Comparison of ENCODE assay signal across 1 cellular context in the genomic region with DNA sequence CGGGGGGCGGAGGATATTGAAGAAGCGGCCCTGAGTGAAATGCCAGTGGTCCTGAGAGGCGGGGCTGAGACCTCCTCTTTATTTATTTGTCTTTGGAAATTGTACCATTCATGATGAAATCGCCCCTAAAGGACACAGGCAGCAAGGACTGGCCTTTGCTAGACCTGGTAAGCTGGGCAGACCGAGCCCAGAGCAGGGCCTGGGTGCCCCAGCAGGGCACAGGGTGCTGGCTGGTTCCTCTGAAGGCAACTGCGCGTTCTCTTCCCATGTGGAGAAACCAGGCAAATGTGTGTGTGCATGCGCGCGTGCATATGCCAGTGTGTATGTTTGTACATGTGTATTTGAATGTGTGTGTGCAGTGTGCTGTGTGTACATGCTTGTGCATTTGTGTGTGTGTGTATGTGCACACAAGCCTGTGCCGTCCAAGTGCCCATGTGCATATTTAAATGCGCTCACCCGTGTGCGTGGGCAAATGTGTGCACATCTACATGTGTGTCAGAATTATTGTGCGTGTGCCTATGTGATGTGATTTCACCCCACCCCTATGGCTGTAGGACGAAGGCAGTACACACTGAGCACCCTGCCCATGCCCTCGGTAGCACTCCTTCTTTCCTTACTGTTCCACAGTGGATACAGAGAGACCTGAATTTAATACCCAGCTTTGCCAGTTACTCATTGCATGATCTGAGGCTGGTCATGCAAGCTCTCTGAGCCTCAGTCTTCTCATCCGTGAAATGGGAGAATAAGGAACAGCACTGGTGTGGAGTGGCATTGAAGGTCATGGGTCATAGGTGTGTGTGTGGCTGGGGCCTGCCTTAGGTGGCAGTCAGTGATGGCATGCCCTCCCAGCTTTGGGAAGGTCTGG.
TF ChIP-seq lines count a peak whose summit lies in the region.

No MANE protein-coding gene starts in this region.

TF ChIP-seq in K562, 482 proteins besides CTCF, POLR2A, EP300 and RAD21 (continued from another document):
- 0 out of 2 replicates have a peak, but pooled peaks have one; percentile 24 for TF ChIP-seq PTBP1 (IDR thresholded peaks at IDR 0.05; ENCODE audit: low read depth, low read length)
- peak; percentile 94 for TF ChIP-seq BCOR (IDR thresholded peaks at IDR 0.05)
- TF ChIP-seq KDM1A (IDR thresholded peaks at IDR 0.05) = peak; percentile 26 to 76; a peak in 3 of 4 replicates
- peak; percentile 69 for TF ChIP-seq ADNP (tag; IDR thresholded peaks at IDR 0.05)
- peak; percentile 89; the same call in 1 of the 2 replicates for TF ChIP-seq SMARCA5 (IDR thresholded peaks at IDR 0.05)
- peak in 1 of 2 experiments; percentile 61; a peak in 2 of 4 replicates for TF ChIP-seq RCOR1 (IDR thresholded peaks at IDR 0.05; ENCODE audit: borderline replicate concordance in 1 of 2, low read depth in 2 of 2, low read length in 2 of 2)
- TF ChIP-seq ZNF282 (CRISPR knock-in tag; IDR thresholded peaks at IDR 0.05) = no peak
- TF ChIP-seq SLC30A9 (CRISPR knock-in tag; IDR thresholded peaks at IDR 0.05) = no peak
- TF ChIP-seq GATAD2B (IDR thresholded peaks at IDR 0.05; ENCODE audit: borderline replicate concordance) = no peak
- no peak for TF ChIP-seq HNRNPK (IDR thresholded peaks at IDR 0.05; ENCODE audit: low read depth, low read length, poor library complexity, severe bottlenecking)
- TF ChIP-seq HDAC2 (IDR thresholded peaks at IDR 0.05) = 0 out of 2 replicates have a peak, but pooled peaks have one; percentile 36
- TF ChIP-seq RBM25 (IDR thresholded peaks at IDR 0.05; ENCODE audit: low read depth, low read length, severe bottlenecking) = peak; percentile 91
